ENCODE assay signal across 16 cellular contexts in the genomic region with DNA sequence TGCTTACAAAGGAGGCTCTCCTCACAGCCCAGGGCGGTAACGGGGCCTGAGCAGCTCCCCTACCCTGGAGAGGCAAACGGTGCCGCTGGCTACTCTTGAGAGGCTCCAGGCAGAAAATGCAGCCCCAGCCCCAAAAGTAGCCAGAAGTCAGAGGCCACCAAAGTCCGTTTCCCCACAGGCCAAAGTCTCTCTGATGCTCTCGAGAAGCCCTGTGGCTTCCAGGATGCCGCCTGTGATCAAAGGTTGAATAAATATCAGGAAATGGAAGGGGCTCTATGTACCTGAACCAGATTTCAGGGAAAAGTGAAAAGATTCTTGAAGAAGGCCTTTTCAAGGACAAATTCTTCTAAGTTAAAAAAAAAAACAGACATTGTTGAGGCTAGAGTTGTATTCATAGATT. TPM values are rescaled to one million over a fixed set of nuclear protein-coding genes. Genes with fewer than 3 reads are reported as not detected.
A peak's percentile ranks its signal among the peaks of the same experiment; 100 is the strongest.
DNase-seq lines count a peak whose midpoint lies in the region; ATAC-seq and TF ChIP-seq lines count a peak whose summit lies in the region.
"Had no signal": no experiment of that assay in that cellular context is flagged by ENCODE, and none has a peak within 500 bp of the region (broad histone marks: within the 10 kb centered on the region; RNA-seq: fewer than 3 reads in every experiment).

No MANE protein-coding gene starts in this region.

- H3K27ac ChIP-seq in RWPE1 = peak overlapping the region; percentile 42

- H3K4me3 Mint-ChIP-seq in activated naive CD4-positive, alpha-beta T cell treated with anti-CD3 and anti-CD28 coated beads for 36 hours = no peak overlapping the region
- H3K4me3 Mint-ChIP-seq in activated naive CD8-positive, alpha-beta T cell treated with anti-CD3 and anti-CD28 coated beads, Interleukin-2, amount 50 U/mL, for 24 hours = no peak overlapping the region
- H3K4me3 Mint-ChIP-seq in naive thymus-derived CD8-positive, alpha-beta T cell = peak overlapping the region in 3 of 10 donors; percentile 8 to 94 (median 91)

- H3K4me1 Mint-ChIP-seq in activated naive CD4-positive, alpha-beta T cell treated with anti-CD3 and anti-CD28 coated beads for 36 hours (ENCODE audit: low read depth) = peaks cover 39% of the 10 kb centered on the region
- peaks cover 34% of the 10 kb centered on the region for H3K4me1 Mint-ChIP-seq in activated naive CD8-positive, alpha-beta T cell treated with anti-CD3 and anti-CD28 coated beads, Interleukin-2, amount 50 U/mL, for 24 hours
- H3K4me1 Mint-ChIP-seq in naive thymus-derived CD8-positive, alpha-beta T cell = peaks cover 30 to 47% (median 40%) of the 10 kb centered on the region in 4 donors

- peak overlapping the region; percentile 97 for H3K27ac Mint-ChIP-seq in activated naive CD4-positive, alpha-beta T cell treated with anti-CD3 and anti-CD28 coated beads for 36 hours
- peak overlapping the region; percentile 88 for H3K27ac Mint-ChIP-seq in activated naive CD8-positive, alpha-beta T cell treated with anti-CD3 and anti-CD28 coated beads, Interleukin-2, amount 50 U/mL, for 24 hours
- H3K27ac Mint-ChIP-seq in naive thymus-derived CD8-positive, alpha-beta T cell = peak overlapping the region in 7 of 10 donors; percentile 77 to 98 (median 95)

- no peaks in the 10 kb centered on the region for H3K27me3 Mint-ChIP-seq in activated naive CD4-positive, alpha-beta T cell treated with anti-CD3 and anti-CD28 coated beads for 36 hours (ENCODE audit: low read depth)
- no peaks in the 10 kb centered on the region for H3K27me3 Mint-ChIP-seq in activated naive CD8-positive, alpha-beta T cell treated with anti-CD3 and anti-CD28 coated beads, Interleukin-2, amount 50 U/mL, for 24 hours
- H3K27me3 Mint-ChIP-seq in naive thymus-derived CD8-positive, alpha-beta T cell = peaks cover 0 to 1% (median 0%) of the 10 kb centered on the region in 5 donors

- peaks cover 13% of the 10 kb centered on the region for H3K36me3 Mint-ChIP-seq in activated naive CD4-positive, alpha-beta T cell treated with anti-CD3 and anti-CD28 coated beads for 36 hours (ENCODE audit: low read depth)
- H3K36me3 Mint-ChIP-seq in activated naive CD8-positive, alpha-beta T cell treated with anti-CD3 and anti-CD28 coated beads, Interleukin-2, amount 50 U/mL, for 24 hours (ENCODE audit: low read depth) = peaks cover 6% of the 10 kb centered on the region
- H3K36me3 Mint-ChIP-seq in naive thymus-derived CD8-positive, alpha-beta T cell = peaks cover 0 to 43% (median 12%) of the 10 kb centered on the region in 3 donors

- DNase-seq in activated naive CD4-positive, alpha-beta T cell treated with anti-CD3 and anti-CD28 coated beads for 36 hours = no peak
- no peak for DNase-seq in activated naive CD4-positive, alpha-beta T cell (lab: John Stamatoyannopoulos, UW)
- DNase-seq in RWPE1 (ENCODE audit: low spot score) (no peak), D341Med (ENCODE audit: low spot score) (no peak), HEK293T (ENCODE audit: extremely low spot score) (no peak)
- DNase-seq in activated naive CD8-positive, alpha-beta T cell treated with anti-CD3 and anti-CD28 coated beads, Interleukin-2, amount 50 U/mL, for 24 hours = no peak
- no peak for DNase-seq in naive thymus-derived CD8-positive, alpha-beta T cell
- DNase-seq: AML-193, GOT3, KG1, NCI-H1092 treated with DMSO at 0.1 percent for 48 hours, NCI-H187, NCI-H446 had no signal

- no peaks in the 10 kb centered on the region for H3K9me3 Mint-ChIP-seq in activated naive CD4-positive, alpha-beta T cell treated with anti-CD3 and anti-CD28 coated beads for 36 hours
- no peaks in the 10 kb centered on the region for H3K9me3 Mint-ChIP-seq in activated naive CD8-positive, alpha-beta T cell treated with anti-CD3 and anti-CD28 coated beads, Interleukin-2, amount 50 U/mL, for 24 hours
- H3K9me3 Mint-ChIP-seq in naive thymus-derived CD8-positive, alpha-beta T cell = no peaks in the 10 kb centered on the region

- POLR2A ChIA-PET in RWPE1 (lab: Yijun Ruan, JAX; ENCODE audit: low non-redundant PET) = no interaction called here
- POLR2A ChIA-PET in naive thymus-derived CD8-positive, alpha-beta T cell (lab: Charles Lee) = interaction anchor here (1.4 to 2.1 kb wide), 3 partner anchors 26 to 107 kb away, joined by 6 to 8 read pairs (median 6); no protein-coding TSS in a partner anchor
- POLR2A ChIA-PET in HEK293T (lab: Yijun Ruan, JAX) = no interaction called here

- no peak for TF ChIP-seq CTCF in RWPE1 (conservative IDR thresholded peaks at IDR 0.05; ENCODE audit: low read depth)

- CTCF ChIA-PET in activated naive CD4-positive, alpha-beta T cell treated with anti-CD3 and anti-CD28 coated beads for 36 hours (lab: Charles Lee) = no interaction called here
- CTCF ChIA-PET in RWPE1 (lab: Yijun Ruan, JAX) (no interaction called here), HEK293T (lab: Yijun Ruan, JAX) (no interaction called here)

- intact Hi-C loops in activated naive CD4-positive, alpha-beta T cell treated with anti-CD3 and anti-CD28 coated beads for 36 hours (cut with micrococcal nuclease) = no loop called here

- no peak for ATAC-seq in activated naive CD8-positive, alpha-beta T cell treated with anti-CD3 and anti-CD28 coated beads, Interleukin-2, amount 50 U/mL, for 24 hours
- ATAC-seq in naive thymus-derived CD8-positive, alpha-beta T cell = no peak
- no peak for ATAC-seq in HG02642 (IDR thresholded peaks at IDR 0.05; ENCODE audit: poor library complexity, unreplicated experiment)

TF ChIP-seq in HEK293T, 16 proteins besides CTCF, POLR2A, EP300 and RAD21:
- TF ChIP-seq NFRKB (IDR thresholded peaks at IDR 0.05) (no peak), FOXA1 (IDR thresholded peaks at IDR 0.05) (no peak), ZNF384 (IDR thresholded peaks at IDR 0.05) (no peak), SUZ12 (IDR thresholded peaks at IDR 0.05) (no peak), L3MBTL2 (conservative IDR thresholded peaks at IDR 0.05) (no peak), HDGF (IDR thresholded peaks at IDR 0.05; ENCODE audit: borderline replicate concordance) (no peak), CTBP1 (IDR thresholded peaks at IDR 0.05; ENCODE audit: borderline replicate concordance) (no peak), PKNOX1 (IDR thresholded peaks at IDR 0.05) (no peak), FOXK2 (IDR thresholded peaks at IDR 0.05) (no peak), TARDBP (IDR thresholded peaks at IDR 0.05) (no peak), BHLHE40 (IDR thresholded peaks at IDR 0.05; ENCODE audit: borderline replicate concordance) (no peak), ELF4 (IDR thresholded peaks at IDR 0.05) (no peak), SP1 (IDR thresholded peaks at IDR 0.05) (no peak), ARNT (IDR thresholded peaks at IDR 0.05) (no peak), FOXM1 (IDR thresholded peaks at IDR 0.05; ENCODE audit: borderline replicate concordance) (no peak)

RNA-seq across cellular contexts. Expression of gene PANK4, which starts 4.2 kb away (rescaled TPM):
- 10 to 100 TPM; 46.6 to 51.4 TPM for total RNA-seq in activated naive CD4-positive, alpha-beta T cell treated with anti-CD3 and anti-CD28 coated beads for 36 hours
- total RNA-seq in naive thymus-derived CD8-positive, alpha-beta T cell = 100 to 1,000 TPM; 149 to 155 TPM
- polyA plus RNA-seq in naive thymus-derived CD8-positive, alpha-beta T cell = 10 to 100 TPM in 2 of 3 donors, 1 to 10 TPM in 1; 9.0 to 31.7 (median 13.4) TPM

RNA-seq across cellular contexts. Expression of gene HES5, which starts 7.8 kb away (rescaled TPM):
- total RNA-seq in activated naive CD4-positive, alpha-beta T cell treated with anti-CD3 and anti-CD28 coated beads for 36 hours = not detected
- under 1 TPM in 1 of 2 experiments, not detected in 1; 0.30 TPM for total RNA-seq in naive thymus-derived CD8-positive, alpha-beta T cell
- not detected for polyA plus RNA-seq in naive thymus-derived CD8-positive, alpha-beta T cell
- total RNA-seq: A673, M059J had no signal

RNA-seq across cellular contexts. Expression of gene TNFRSF14, which starts 33.9 kb away (rescaled TPM):
- 100 to 1,000 TPM; 120 to 123 TPM for total RNA-seq in activated naive CD4-positive, alpha-beta T cell treated with anti-CD3 and anti-CD28 coated beads for 36 hours
- 100 to 1,000 TPM; 187 to 190 TPM for total RNA-seq in naive thymus-derived CD8-positive, alpha-beta T cell
- 10 to 100 TPM; 45.8 to 61.6 (median 48.9) TPM for polyA plus RNA-seq in naive thymus-derived CD8-positive, alpha-beta T cell

RNA-seq across cellular contexts. Expression of gene PLCH2, which starts 46.1 kb away (rescaled TPM):
- 1 to 10 TPM; 2.1 TPM for total RNA-seq in activated naive CD4-positive, alpha-beta T cell treated with anti-CD3 and anti-CD28 coated beads for 36 hours
- total RNA-seq in naive thymus-derived CD8-positive, alpha-beta T cell = 10 to 100 TPM; 14.8 to 16.4 TPM
- polyA plus RNA-seq in naive thymus-derived CD8-positive, alpha-beta T cell = under 1 TPM; 0.37 to 0.52 (median 0.37) TPM
- total RNA-seq: A673, M059J had no signal
